8 cellular contexts compared by ENCODE assay signal in genomic region chrX:41087219-41087618, GRCh38. TPM values are rescaled to one million over a fixed set of nuclear protein-coding genes. Genes with fewer than 3 reads are reported as not detected.
DNase-seq lines count a peak whose midpoint lies in the region; ATAC-seq and TF ChIP-seq lines count a peak whose summit lies in the region.

No MANE protein-coding gene starts in this region.

- CTCF ChIA-PET in A673 (lab: Charles Lee): no interaction called here

- no peak for ATAC-seq in body of pancreas
- ATAC-seq in HG02973 (IDR thresholded peaks at IDR 0.05; ENCODE audit: unreplicated experiment): no peak
- ATAC-seq in GM18873 (IDR thresholded peaks at IDR 0.05; ENCODE audit: low FRiP score, unreplicated experiment): no peak
- ATAC-seq in GM19395 (IDR thresholded peaks at IDR 0.05; ENCODE audit: unreplicated experiment): no peak

- no peaks in the 10 kb centered on the region for H3K9me3 ChIP-seq in A673 (ENCODE audit: low read depth, low read length, poor library complexity, severe bottlenecking)
- H3K9me3 ChIP-seq in body of pancreas: no peaks in the 10 kb centered on the region
- H3K9me3 ChIP-seq in mononuclear cell (ENCODE audit: low read depth, low read length): no peaks in the 10 kb centered on the region

- H3K36me3 ChIP-seq in A673 (ENCODE audit: insufficient read depth, low read length, poor library complexity, severe bottlenecking) (no peaks in the 10 kb centered on the region), body of pancreas (replicated peaks in 1 of 2; ENCODE audit: insufficient read depth in 1 of 2, low read depth in 2 of 2) (no peaks in the 10 kb centered on the region)

- H3K27ac ChIP-seq in A673 (ENCODE audit: low read depth, low read length, poor library complexity, severe bottlenecking): no peak overlapping the region
- H3K27ac ChIP-seq in body of pancreas: peak overlapping the region; percentile 6 to 100 (median 98)

- DNase-seq in A673 (ENCODE audit: low spot score): no peak
- DNase-seq in HT-29 (ENCODE audit: low spot score): peak; percentile 10
- no peak for DNase-seq in body of pancreas
- no peak for DNase-seq in kidney glomerular epithelial cell (lab: John Stamatoyannopoulos, UW)

- WGBS in body of pancreas, 2 donors: 0 to 9% methylated on average over 7 of the region's 7 CpGs

- intact Hi-C loops in A673 (cut with micrococcal nuclease; ENCODE audit: unreplicated experiment): no loop called here
- intact Hi-C loops in body of pancreas (cut with DNase I): no loop called here

- H3K4me1 ChIP-seq in A673 (ENCODE audit: insufficient read depth, low read length, poor library complexity, severe bottlenecking) (peaks cover 11% of the 10 kb centered on the region), body of pancreas (peaks cover 19% of the 10 kb centered on the region), mononuclear cell (ENCODE audit: insufficient read depth, low read length) (peaks cover 23% of the 10 kb centered on the region)

- H3K27me3 ChIP-seq in A673 (replicated peaks; ENCODE audit: insufficient read depth, low read depth, low read length, poor library complexity): no peaks in the 10 kb centered on the region
- no peaks in the 10 kb centered on the region for H3K27me3 ChIP-seq in body of pancreas
- H3K27me3 ChIP-seq in mononuclear cell (ENCODE audit: insufficient read depth, low read length): no peaks in the 10 kb centered on the region

- TF ChIP-seq POLR2A in body of pancreas (IDR thresholded peaks at IDR 0.05): no peak

- H3K4me3 ChIP-seq in A673 (ENCODE audit: low read depth, low read length, poor library complexity, severe bottlenecking) (peak overlapping the region; percentile 94), body of pancreas (peak overlapping the region in 1 of 2 donors; percentile 56), mononuclear cell (ENCODE audit: low read length) (peak overlapping the region; percentile 72)

- TSS peak; percentile 23 for BruUV-seq in A673 (replicated peaks; lab: Mats Ljungman, UMichigan)

- POLR2A ChIA-PET in A673 (lab: Charles Lee; ENCODE audit: low non-redundant PET): no interaction called here

- no peak for TF ChIP-seq CTCF in A673 (conservative IDR thresholded peaks at IDR 0.05; ENCODE audit: low read depth, low read length)
- no peak for TF ChIP-seq CTCF in body of pancreas (IDR thresholded peaks at IDR 0.05)

RNA-seq across cellular contexts. Expression of gene USP9X, which starts 2.0 kb away (rescaled TPM):
- 70.6 and 76.0 TPM in 2 replicates for total RNA-seq in A673 (2021)
- total RNA-seq in HT-29 (2014; rRNA removed; shearing (Covaris generic)): 23.3 and 27.4 TPM in 2 replicates
- 10 to 100 TPM; 51.1 to 58.4 TPM for total RNA-seq in body of pancreas
- total RNA-seq in mononuclear cell: 183 TPM
